Comparison of ENCODE assay signal across 13 cellular contexts in the genomic region with DNA sequence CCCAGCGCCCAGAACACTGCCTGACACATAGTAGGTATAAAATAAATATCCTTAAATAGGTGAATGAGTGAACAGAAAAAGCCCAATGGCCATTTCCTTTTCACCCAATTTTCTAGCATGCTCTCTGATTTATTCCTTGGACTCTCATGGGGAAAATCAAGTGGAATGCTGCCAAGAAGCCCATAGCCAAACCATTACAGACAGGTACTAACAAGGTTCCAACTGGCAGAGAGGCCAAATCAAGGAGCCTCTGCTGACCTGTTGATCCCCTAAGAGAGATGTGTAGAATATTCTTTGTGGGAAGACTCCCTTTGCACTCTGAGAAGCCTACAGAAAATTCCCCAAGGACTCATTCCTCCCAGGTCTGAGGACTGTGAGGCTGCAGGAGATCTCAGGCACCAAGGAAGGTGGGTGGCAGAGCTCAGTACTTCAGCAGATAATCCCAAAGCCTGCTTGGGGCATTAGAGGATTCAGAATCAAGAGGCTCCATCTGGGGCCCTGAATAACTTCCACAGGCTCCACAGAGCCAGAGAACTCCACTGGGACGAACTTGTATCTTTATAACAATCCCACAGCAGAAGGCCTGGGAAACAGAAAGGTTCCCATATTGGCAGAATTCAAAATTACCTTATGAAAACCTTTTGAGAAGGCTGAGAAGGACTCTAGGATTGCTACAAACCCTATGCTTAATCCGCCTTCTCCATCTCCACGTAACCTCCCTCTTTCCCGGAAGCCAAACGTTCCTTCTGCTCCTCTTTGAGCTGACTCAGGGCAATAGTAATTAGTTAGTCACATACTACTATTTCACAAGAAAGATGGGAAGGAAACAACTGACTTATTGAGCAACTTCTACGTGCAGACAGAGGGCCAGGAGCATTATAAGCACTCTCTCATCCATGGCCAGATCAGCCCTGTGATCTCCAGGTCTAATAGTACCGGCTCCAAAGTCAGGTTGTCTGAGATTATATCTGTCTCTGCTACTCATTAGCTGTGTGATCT. TPM values are rescaled to one million over a fixed set of nuclear protein-coding genes. Genes with fewer than 3 reads are reported as not detected.
DNase-seq lines count a peak whose midpoint lies in the region; ATAC-seq and TF ChIP-seq lines count a peak whose summit lies in the region.
"Had no signal": no experiment of that assay in that cellular context is flagged by ENCODE, and none has a peak within 500 bp of the region (broad histone marks: within the 10 kb centered on the region; RNA-seq: fewer than 3 reads in every experiment).

No MANE protein-coding gene starts in this region.

- H3K9me3 Mint-ChIP-seq in activated CD4-positive, alpha-beta memory T cell treated with anti-CD3 and anti-CD28 coated beads for 36 hours = peaks cover 5% of the 10 kb centered on the region
- H3K9me3 Mint-ChIP-seq in progenitor cell of endocrine pancreas (ENCODE audit: low read depth) = peaks cover 6% of the 10 kb centered on the region

- no peaks in the 10 kb centered on the region for H3K4me1 Mint-ChIP-seq in activated CD4-positive, alpha-beta memory T cell treated with anti-CD3 and anti-CD28 coated beads for 36 hours (ENCODE audit: low read depth)
- H3K4me1 Mint-ChIP-seq in progenitor cell of endocrine pancreas (ENCODE audit: low read depth) = peaks cover 11% of the 10 kb centered on the region

- H3K4me3 Mint-ChIP-seq in activated CD4-positive, alpha-beta memory T cell treated with anti-CD3 and anti-CD28 coated beads for 36 hours = no peak overlapping the region
- no peak overlapping the region for H3K4me3 Mint-ChIP-seq in progenitor cell of endocrine pancreas (ENCODE audit: low read depth)
- H3K4me3 Mint-ChIP-seq: activated CD8-positive, alpha-beta T cell treated with anti-CD3 and anti-CD28 coated beads for 36 hours had no signal

- POLR2A ChIA-PET in PC-3 (lab: Charles Lee; ENCODE audit: unreplicated experiment) = no interaction called here
- POLR2A ChIA-PET in activated CD4-positive, alpha-beta memory T cell treated with anti-CD3 and anti-CD28 coated beads for 36 hours (lab: Charles Lee) = no interaction called here

- no peaks in the 10 kb centered on the region for H3F3A ChIP-seq in PC-3 (ENCODE audit: low read length, unreplicated experiment)

- TF ChIP-seq POLR2A in esophagus squamous epithelium (IDR thresholded peaks at IDR 0.05) = no peak

- H3K4me1 ChIP-seq in PC-3 (ENCODE audit: insufficient read depth, low read length) (peaks cover 38% of the 10 kb centered on the region), esophagus squamous epithelium (peaks cover 28 to 66% (median 59%) of the 10 kb centered on the region in 3 donors), skeletal muscle satellite cell (ENCODE audit: control insufficient read depth, insufficient read depth, low read length) (peaks cover 55% of the 10 kb centered on the region)

- CTCF ChIA-PET in PC-3 (lab: Charles Lee) = no interaction called here
- CTCF ChIA-PET in activated CD4-positive, alpha-beta memory T cell treated with anti-CD3 and anti-CD28 coated beads for 36 hours (lab: Charles Lee) = no interaction called here

- WGBS in esophagus squamous epithelium, 2 donors = 45 to 48% methylated on average over 8 of the region's 8 CpGs

- H3K27ac Mint-ChIP-seq in activated CD4-positive, alpha-beta memory T cell treated with anti-CD3 and anti-CD28 coated beads for 36 hours = no peak overlapping the region
- H3K27ac Mint-ChIP-seq in progenitor cell of endocrine pancreas = no peak overlapping the region
- H3K27ac Mint-ChIP-seq: activated CD8-positive, alpha-beta T cell treated with anti-CD3 and anti-CD28 coated beads for 36 hours had no signal

- H3K79me2 ChIP-seq in PC-3 (ENCODE audit: low read length) = no peaks in the 10 kb centered on the region

- H3K4me3 ChIP-seq in PC-3 (ENCODE audit: low read length) (no peak overlapping the region), esophagus squamous epithelium (no peak overlapping the region), skeletal muscle satellite cell (ENCODE audit: low read length) (no peak overlapping the region)

- TF ChIP-seq CTCF in PC-3 (conservative IDR thresholded peaks at IDR 0.05; ENCODE audit: low read depth, low read length) = no peak
- no peak for TF ChIP-seq CTCF in esophagus squamous epithelium (IDR thresholded peaks at IDR 0.05)
- TF ChIP-seq CTCF in progenitor cell of endocrine pancreas (IDR thresholded peaks at IDR 0.05; ENCODE audit: unreplicated experiment) = no peak

- H3K27me3 ChIP-seq in PC-3 (ENCODE audit: low read length) (no peaks in the 10 kb centered on the region), esophagus squamous epithelium (no peaks in the 10 kb centered on the region), skeletal muscle satellite cell (ENCODE audit: control insufficient read depth, insufficient read depth, low read length) (no peaks in the 10 kb centered on the region)

- H4K20me1 ChIP-seq in PC-3 (ENCODE audit: low read length) = no peaks in the 10 kb centered on the region

- H3K9me3 ChIP-seq in PC-3 (ENCODE audit: low read length) (no peaks in the 10 kb centered on the region), esophagus squamous epithelium (no peaks in the 10 kb centered on the region), skeletal muscle satellite cell (replicated peaks; ENCODE audit: low read length) (no peaks in the 10 kb centered on the region)

- DNase-seq in GM03348 (ENCODE audit: low spot score) (peak; percentile 82), PC-3 (peak; percentile 44), esophagus squamous epithelium (lab: John Stamatoyannopoulos, UW) (no peak), progenitor cell of endocrine pancreas (ENCODE audit: low spot score, unreplicated experiment) (no peak)
- no peak for DNase-seq in activated CD4-positive, alpha-beta memory T cell treated with anti-CD3 and anti-CD28 coated beads for 36 hours
- DNase-seq: activated CD8-positive, alpha-beta T cell treated with anti-CD3 and anti-CD28 coated beads for 36 hours; NCI-H1436 treated with DMSO at 0.1 percent for 48 hours; right cardiac atrium; stimulated activated CD8-positive, alpha-beta memory T cell treated with anti-CD3 and anti-CD28 coated beads, Interleukin-4, amount 100 ng/mL, for 48 hours had no signal

- no peak overlapping the region for H2AFZ ChIP-seq in PC-3 (ENCODE audit: low read length)

- BruUV-seq in PC-3 (replicated peaks; lab: Mats Ljungman, UMichigan) = no TSS peak

- no peaks in the 10 kb centered on the region for H3K27me3 Mint-ChIP-seq in activated CD4-positive, alpha-beta memory T cell treated with anti-CD3 and anti-CD28 coated beads for 36 hours
- no peaks in the 10 kb centered on the region for H3K27me3 Mint-ChIP-seq in progenitor cell of endocrine pancreas
- H3K27me3 Mint-ChIP-seq: activated CD8-positive, alpha-beta T cell treated with anti-CD3 and anti-CD28 coated beads for 36 hours had no signal

- no peaks in the 10 kb centered on the region for H3K9me2 ChIP-seq in PC-3 (replicated peaks; ENCODE audit: low read length)

- H3K4me2 ChIP-seq in PC-3 (ENCODE audit: low read length) (no peak overlapping the region), skeletal muscle satellite cell (ENCODE audit: low read length) (peak overlapping the region; percentile 33)

- H3K9ac ChIP-seq in PC-3 (ENCODE audit: low read length) = no peak overlapping the region
- peak overlapping the region; percentile 20 for H3K9ac ChIP-seq in skeletal muscle satellite cell (ENCODE audit: low read depth, low read length)

- ATAC-seq in PC-3 (no peak), HG03378 (IDR thresholded peaks at IDR 0.05; ENCODE audit: unreplicated experiment) (no peak), HG02678 (IDR thresholded peaks at IDR 0.05; ENCODE audit: unreplicated experiment) (no peak)
- ATAC-seq: activated CD8-positive, alpha-beta T cell treated with anti-CD3 and anti-CD28 coated beads for 36 hours; right cardiac atrium; Right ventricle myocardium inferior had no signal

- H3K36me3 ChIP-seq in PC-3 (ENCODE audit: low read depth, low read length) (no peaks in the 10 kb centered on the region), esophagus squamous epithelium (no peaks in the 10 kb centered on the region), skeletal muscle satellite cell (ENCODE audit: insufficient read depth, low read length) (no peaks in the 10 kb centered on the region)

- intact Hi-C loops in PC-3 (cut with micrococcal nuclease) = no loop called here
- intact Hi-C loops in esophagus squamous epithelium (cut with DNase I) = no loop called here
- intact Hi-C loops in activated CD4-positive, alpha-beta memory T cell treated with anti-CD3 and anti-CD28 coated beads for 36 hours (cut with micrococcal nuclease) = no loop called here

- no peaks in the 10 kb centered on the region for H3K36me3 Mint-ChIP-seq in activated CD4-positive, alpha-beta memory T cell treated with anti-CD3 and anti-CD28 coated beads for 36 hours
- peaks cover 5% of the 10 kb centered on the region for H3K36me3 Mint-ChIP-seq in progenitor cell of endocrine pancreas (ENCODE audit: insufficient read depth)

- H3K27ac ChIP-seq in PC-3 (ENCODE audit: low read length) (peak overlapping the region; percentile 16; the same call in 1 of the 2 replicates), esophagus squamous epithelium (peak overlapping the region; percentile 21 to 59 (median 28))

RNA-seq across cellular contexts. Expression of gene PRICKLE2, which starts 34.5 kb away (rescaled TPM):
- total RNA-seq in PC-3 (2014; rRNA removed) = 0.46 and 1.8 TPM in 2 replicates
- total RNA-seq in esophagus squamous epithelium = 10 to 100 TPM in 2 of 4 donors, 1 to 10 TPM in 2; 3.4 to 29.2 (median 12.6) TPM
- total RNA-seq in skeletal muscle satellite cell (2012; rRNA removed) = 26.0 and 26.4 TPM in 2 replicates
- total RNA-seq in activated CD4-positive, alpha-beta memory T cell treated with anti-CD3 and anti-CD28 coated beads for 36 hours = not detected
- total RNA-seq in progenitor cell of endocrine pancreas = 23.2 and 25.3 TPM in 2 replicates
- total RNA-seq: activated CD8-positive, alpha-beta T cell treated with anti-CD3 and anti-CD28 coated beads for 36 hours had no signal

Comparison
In these comparisons a context has a peak if more than half of its experiments do, and no peak if none do; other contexts are left out.
1. DNase-seq: peak in GM03348 (single experiment) and PC-3 (single experiment); none in esophagus squamous epithelium (single experiment), activated CD4-positive, alpha-beta memory T cell treated with anti-CD3 and anti-CD28 coated beads for 36 hours (single experiment) and progenitor cell of endocrine pancreas (single experiment).